Comparison of ENCODE assay signal across 16 cellular contexts in genomic region chr9:92463989-92464388, GRCh38. TPM values are rescaled to one million over a fixed set of nuclear protein-coding genes. Genes with fewer than 3 reads are reported as not detected.
DNase-seq lines count a peak whose midpoint lies in the region; ATAC-seq and TF ChIP-seq lines count a peak whose summit lies in the region.
"Had no signal": no experiment of that assay in that cellular context is flagged by ENCODE, and none has a peak within 500 bp of the region (broad histone marks: within the 10 kb centered on the region; RNA-seq: fewer than 3 reads in every experiment).

No MANE protein-coding gene starts in this region.

- TF ChIP-seq CTCF in fibroblast of pulmonary artery (IDR thresholded peaks at IDR 0.05; ENCODE audit: low read length, missing control alignments): no peak

- no peaks in the 10 kb centered on the region for H3K27me3 Mint-ChIP-seq in T-helper 17 cell
- H3K27me3 Mint-ChIP-seq: memory B cell had no signal

- no peak overlapping the region for H3K27ac Mint-ChIP-seq in T-helper 17 cell
- H3K27ac Mint-ChIP-seq: CD8-positive, alpha-beta T cell; memory B cell had no signal

- no peak overlapping the region for H3K4me3 ChIP-seq in fibroblast of pulmonary artery (replicated peaks; ENCODE audit: low read depth, low read length)
- H3K4me3 ChIP-seq in rectal smooth muscle tissue (ENCODE audit: low read length): no peak overlapping the region
- H3K4me3 ChIP-seq: GM12878, SK-N-MC had no signal

- H3K9ac ChIP-seq in rectal smooth muscle tissue (ENCODE audit: low read length): no peak overlapping the region

- no peaks in the 10 kb centered on the region for H3K36me3 ChIP-seq in rectal smooth muscle tissue (ENCODE audit: control insufficient read depth, insufficient read depth, low read length)

- in situ Hi-C loops in SK-MEL-5 (cut with HindIII; ENCODE audit: low pct_unique_long_range_greater_than_20kb, low sequenced_read_pairs): no loop called here
- in situ Hi-C loops in ACHN (cut with HindIII; ENCODE audit: low pct_ligation_motif_present, low pct_unique_long_range_greater_than_20kb, low sequenced_read_pairs): no loop called here

- no peak overlapping the region for H3K4me3 Mint-ChIP-seq in T-helper 17 cell
- H3K4me3 Mint-ChIP-seq: CD8-positive, alpha-beta T cell; memory B cell had no signal

- no peaks in the 10 kb centered on the region for H3K9me3 ChIP-seq in T-helper 17 cell (ENCODE audit: control insufficient read depth, low read length, poor library complexity, severe bottlenecking)

- H3K27ac ChIP-seq in rectal smooth muscle tissue (ENCODE audit: low read depth, low read length): peak overlapping the region; percentile 80
- H3K27ac ChIP-seq: SK-N-MC had no signal

- H3K4me1 Mint-ChIP-seq in T-helper 17 cell: peaks cover 3% of the 10 kb centered on the region
- H3K4me1 Mint-ChIP-seq: memory B cell had no signal

- peaks cover 18% of the 10 kb centered on the region for H3K4me1 ChIP-seq in rectal smooth muscle tissue (ENCODE audit: control insufficient read depth, insufficient read depth, low read length)

- ATAC-seq in HG03045 (IDR thresholded peaks at IDR 0.05; ENCODE audit: unreplicated experiment) (no peak), T-helper 17 cell (no peak)
- ATAC-seq: CD8-positive, alpha-beta T cell; GM12878 had no signal

- DNase-seq in AG20443 (ENCODE audit: low spot score) (peak; percentile 89), SK-MEL-5 (ENCODE audit: low read depth, low spot score) (peak; percentile 11), fibroblast of pulmonary artery (ENCODE audit: low read depth) (peak; percentile 79), T-helper 17 cell (no peak), ACHN (no peak)
- DNase-seq in activated naive CD4-positive, alpha-beta T cell (lab: John Stamatoyannopoulos, UW): no peak
- DNase-seq: activated CD4-positive, alpha-beta T cell treated with anti-CD3 and anti-CD28 coated beads, Interleukin-2, amount 50 U/mL, for 48 hours; CD8-positive, alpha-beta T cell; erythroblast; Kasumi-1 had no signal

- no peaks in the 10 kb centered on the region for H3K36me3 Mint-ChIP-seq in T-helper 17 cell (ENCODE audit: low read depth)
- H3K36me3 Mint-ChIP-seq: CD8-positive, alpha-beta T cell; memory B cell had no signal

- H3K27me3 ChIP-seq in rectal smooth muscle tissue (ENCODE audit: control insufficient read depth, insufficient read depth, low read length): no peaks in the 10 kb centered on the region

RNA-seq across cellular contexts. Expression of gene ASPN, which starts 18.3 kb away (rescaled TPM):
- total RNA-seq in SK-MEL-5 (2014; rRNA removed; shearing (Covaris generic)): not detected in 2 replicates
- polyA plus RNA-seq in SK-MEL-5 (2015; cell fraction: cytosol; rRNA removed): not detected in 2 replicates
- polyA plus RNA-seq in SK-MEL-5 (2015; cell fraction: nucleus; rRNA removed): not detected in 2 replicates
- total RNA-seq in T-helper 17 cell: not detected
- total RNA-seq: CD8-positive, alpha-beta T cell; GM12878; NCI-H460 had no signal

RNA-seq across cellular contexts. Expression of gene OMD, which starts 39.7 kb away (rescaled TPM):
- not detected in 2 replicates for total RNA-seq in SK-MEL-5 (2014; rRNA removed; shearing (Covaris generic))
- not detected in 2 replicates for polyA plus RNA-seq in SK-MEL-5 (2015; cell fraction: cytosol; rRNA removed)
- polyA plus RNA-seq in SK-MEL-5 (2015; cell fraction: nucleus; rRNA removed): not detected in 2 replicates
- total RNA-seq in T-helper 17 cell: not detected
- total RNA-seq: CD8-positive, alpha-beta T cell; GM12878; NCI-H460 had no signal

RNA-seq across cellular contexts. Expression of gene OGN, which starts 59.6 kb away (rescaled TPM):
- total RNA-seq in SK-MEL-5 (2014; rRNA removed; shearing (Covaris generic)): not detected in 2 replicates
- polyA plus RNA-seq in SK-MEL-5 (2015; cell fraction: cytosol; rRNA removed): not detected in 2 replicates
- not detected in 2 replicates for polyA plus RNA-seq in SK-MEL-5 (2015; cell fraction: nucleus; rRNA removed)
- under 1 TPM in 1 of 2 donors, not detected in 1; 0.52 TPM for total RNA-seq in T-helper 17 cell
- total RNA-seq: CD8-positive, alpha-beta T cell; NCI-H460 had no signal

Comparison
In these comparisons a context has a peak if more than half of its experiments do, and no peak if none do; other contexts are left out.
1. DNase-seq: peak in AG20443 (single experiment), SK-MEL-5 (single experiment) and fibroblast of pulmonary artery (single experiment); none in T-helper 17 cell (0 of 3), ACHN (single experiment) and activated naive CD4-positive, alpha-beta T cell (0 of 4).